In genomic region chr14:50299585-50299984, GRCh38 we compare ENCODE assay signal across 15 cellular contexts. TPM values are rescaled to one million over a fixed set of nuclear protein-coding genes. Genes with fewer than 3 reads are reported as not detected.
DNase-seq lines count a peak whose midpoint lies in the region; ATAC-seq, FAIRE-seq and TF ChIP-seq lines count a peak whose summit lies in the region.
"Had no signal": no experiment of that assay in that cellular context is flagged by ENCODE, and none has a peak within 500 bp of the region (broad histone marks: within the 10 kb centered on the region; RNA-seq: fewer than 3 reads in every experiment).

No MANE protein-coding gene starts in this region.

- ATAC-seq in K562 (no peak), HG03175 (IDR thresholded peaks at IDR 0.05; ENCODE audit: unreplicated experiment) (no peak), GM18502 (IDR thresholded peaks at IDR 0.05; ENCODE audit: poor library complexity, unreplicated experiment) (no peak)
- no peak for ATAC-seq in activated T-cell treated with anti-CD3 and anti-CD28 coated beads, Interleukin-2, amount 50 U/mL, for 4 hours
- ATAC-seq: HCT116 had no signal

- H3K36me3 ChIP-seq in K562 (ENCODE audit: control insufficient read depth, insufficient read depth, low read length), result peaks cover 17% of the 10 kb centered on the region; the same call in 2 of the 3 replicates
- H3K36me3 ChIP-seq in iPS-20b (ENCODE audit: insufficient read depth, low read depth, low read length), result peaks cover 22% of the 10 kb centered on the region

- 100% methylated on average over 1 of the region's 2 CpGs for WGBS in K562 (ENCODE audit: insufficient coverage, low coverage, missing lambda C conversion rate)

- H3K27me3 ChIP-seq in K562 (ENCODE audit: control insufficient read depth in 2 of 2, insufficient read depth in 2 of 2, low read length in 2 of 2) (no peaks in the 10 kb centered on the region), iPS-20b (ENCODE audit: insufficient read depth, low read length) (no peaks in the 10 kb centered on the region)

- BruUV-seq in K562 (replicated peaks; lab: Mats Ljungman, UMichigan), result no TSS peak

- H3K9ac ChIP-seq in K562 (ENCODE audit: insufficient read depth in 1 of 2, low read depth in 2 of 2, low read length in 2 of 2) (no peak overlapping the region), iPS-20b (ENCODE audit: low read depth, low read length) (no peak overlapping the region)

- peaks cover 7% of the 10 kb centered on the region; the same call in 1 of the 3 replicates for H3K79me2 ChIP-seq in K562 (ENCODE audit: control insufficient read depth, insufficient read depth, low read length)

- CTCF ChIA-PET in HEK293T (lab: Yijun Ruan, JAX), result no interaction called here
- CTCF ChIA-PET in K562 (lab: Yijun Ruan, JAX; ENCODE audit: low intra/inter-chr PET ratio), result no interaction called here

- peaks cover 20% of the 10 kb centered on the region for H3K36me3 Mint-ChIP-seq in activated T-cell treated with anti-CD3 and anti-CD28 coated beads, Interleukin-2, amount 50 U/mL, for 4 hours (ENCODE audit: insufficient read depth)

- no peak overlapping the region for H3K4me2 ChIP-seq in K562 (ENCODE audit: insufficient read depth, low read length)

- H3K27ac ChIP-seq in K562 (ENCODE audit: extremely low read depth, low read depth, low read length), result no peak overlapping the region
- H3K27ac ChIP-seq in iPS-20b (ENCODE audit: low read length), result peak overlapping the region; percentile 48
- H3K27ac ChIP-seq: C4-2B had no signal

- no peak for TF ChIP-seq EP300 in K562 (IDR thresholded peaks at IDR 0.05; ENCODE audit: low read length)

- TF ChIP-seq CTCF in K562 (IDR thresholded peaks at IDR 0.05 in 2 of 3, conservative IDR thresholded peaks at IDR 0.05 in 1 of 3; ENCODE audit: insufficient read depth in 2 of 3, low read depth in 1 of 3, low read length in 3 of 3), result no peak

- intact Hi-C loops in K562 (cut with micrococcal nuclease), result no loop called here

- TF ChIP-seq RAD21 in K562 (CRISPR knock-in tag; conservative IDR thresholded peaks at IDR 0.05 in 1 of 2, IDR thresholded peaks at IDR 0.05 in 1 of 2), result no peak

- FAIRE-seq in K562 (lab: Jason Lieb, UNC), result no peak
- FAIRE-seq: H54 had no signal

- POLR2A ChIA-PET in HEK293T (lab: Yijun Ruan, JAX), result no interaction called here
- POLR2A ChIA-PET in K562 (lab: Yijun Ruan, JAX), result no interaction called here

- H4K20me1 ChIP-seq in K562 (replicated peaks; ENCODE audit: control insufficient read depth, insufficient read depth, low read length), result no peaks in the 10 kb centered on the region

- H3K9me3 ChIP-seq in K562 (replicated peaks; ENCODE audit: control insufficient read depth, insufficient read depth, low read depth, low read length), result no peaks in the 10 kb centered on the region
- H3K9me3 ChIP-seq in iPS-20b (ENCODE audit: insufficient read depth, low read depth, low read length), result no peaks in the 10 kb centered on the region; the same call in 1 of the 2 replicates

- no peak for DNase-seq in HEK293T (ENCODE audit: extremely low spot score)
- DNase-seq in K562 (ENCODE audit: extremely low read depth in 1 of 4, low spot score in 3 of 4), result no peak
- no peak for DNase-seq in EL
- no peak for DNase-seq in activated T-cell treated with anti-CD3 and anti-CD28 coated beads, Interleukin-2, amount 50 U/mL, for 4 hours
- DNase-seq: AML-193; CD4-positive, alpha-beta T cell; DMS153; DMS79; GF-D8 had no signal

- no peaks in the 10 kb centered on the region for H3K9me1 ChIP-seq in K562 (ENCODE audit: control insufficient read depth, insufficient read depth, low read length)

- TF ChIP-seq POLR2A in K562 (conservative IDR thresholded peaks at IDR 0.05), result no peak

- no peak overlapping the region for H3K4me3 ChIP-seq in K562
- H3K4me3 ChIP-seq in iPS-20b (ENCODE audit: low read length), result peak overlapping the region; percentile 21; the same call in 1 of the 2 replicates

- H3K27me3 Mint-ChIP-seq in activated T-cell treated with anti-CD3 and anti-CD28 coated beads, Interleukin-2, amount 50 U/mL, for 4 hours (ENCODE audit: low read depth), result no peaks in the 10 kb centered on the region
- H3K27me3 Mint-ChIP-seq: CD4-positive, alpha-beta T cell had no signal

- H3K4me1 Mint-ChIP-seq in activated T-cell treated with anti-CD3 and anti-CD28 coated beads, Interleukin-2, amount 50 U/mL, for 4 hours (ENCODE audit: low read depth), result no peaks in the 10 kb centered on the region

- in situ Hi-C loops in K562 (cut with MboI), result no loop called here

- no peak overlapping the region for H3K4me3 Mint-ChIP-seq in activated T-cell treated with anti-CD3 and anti-CD28 coated beads, Interleukin-2, amount 50 U/mL, for 4 hours
- H3K4me3 Mint-ChIP-seq: CD4-positive, alpha-beta T cell had no signal

- peaks cover 3 to 9% of the 10 kb centered on the region in 2 experiments; a peak in 3 of 5 replicates for H3K4me1 ChIP-seq in K562 (replicated peaks in 1 of 2; ENCODE audit: control insufficient read depth in 2 of 2, insufficient read depth in 2 of 2, low read length in 2 of 2)
- H3K4me1 ChIP-seq in iPS-20b (ENCODE audit: insufficient read depth, low read length), result peaks cover 11% of the 10 kb centered on the region; the same call in 1 of the 2 replicates

- H2AFZ ChIP-seq in K562 (ENCODE audit: low read depth, low read length), result no peak overlapping the region

- H3K9me3 Mint-ChIP-seq in activated T-cell treated with anti-CD3 and anti-CD28 coated beads, Interleukin-2, amount 50 U/mL, for 4 hours, result no peaks in the 10 kb centered on the region
- H3K9me3 Mint-ChIP-seq: CD4-positive, alpha-beta T cell had no signal

TF ChIP-seq in HEK293T, 16 proteins besides CTCF, POLR2A, EP300 and RAD21 (continues in another document):
- peak; percentile 34; the same call in 1 of the 2 replicates for TF ChIP-seq PKNOX1 (IDR thresholded peaks at IDR 0.05)
- no peak for TF ChIP-seq CTBP1 (IDR thresholded peaks at IDR 0.05; ENCODE audit: borderline replicate concordance)

RNA-seq across cellular contexts. Expression of gene L2HGDH, which starts 12.4 kb away (rescaled TPM):
- 11.9 and 17.6 TPM in 2 replicates for total RNA-seq in K562 (2011; cell fraction: chromatin; rRNA removed; ENCODE audit: low replicate concordance)
- 9.2 and 10.3 TPM in 2 replicates for total RNA-seq in K562 (2011; cell fraction: nucleolus; rRNA removed)
- total RNA-seq in K562 (2011; cell fraction: nucleoplasm; rRNA removed), result 9.9 and 15.2 TPM in 2 replicates
- total RNA-seq in K562 (2014; rRNA removed) (14.4 and 16.1 TPM in 2 replicates), K562 (2014; rRNA removed; fragmentation: Illumina TruSeq; extraction: Trizol) (10.5 TPM in 2 replicates), K562 (2015; rRNA removed; fragmentation: Illumina TruSeq; extraction: Trizol) (8.8 and 9.3 TPM in 2 replicates), K562 (2021) (10.3 and 12.7 TPM in 2 replicates)
- polyA plus RNA-seq in K562 (2011; rRNA removed) (9.4 and 11.1 TPM in 2 replicates), K562 (2014; fragmentation: Illumina TruSeq; extraction: Trizol) (10.1 TPM in 2 replicates), K562 (2014; fragmentation: Nextera tagmentation; extraction: Ambion mirVana) (1 to 10 TPM; 1.7 to 2.1 TPM), K562 (2014; rRNA removed) (11.8 and 12.0 TPM in 2 replicates)
- polyA plus RNA-seq in K562 (2011; cell fraction: cytosol; rRNA removed), result 6.2 and 9.2 TPM in 2 replicates
- 5.5 and 7.9 TPM in 2 replicates for polyA plus RNA-seq in K562 (2011; cell fraction: nucleus; rRNA removed)
- 6.1 and 10.2 TPM in 2 replicates for polyA plus RNA-seq in K562 (2012)
- polyA minus RNA-seq in K562 (2011; rRNA and poly(A)+ RNA removed), result 10.3 and 12.6 TPM in 2 replicates
- polyA minus RNA-seq in K562 (2011; cell fraction: cytosol; rRNA and poly(A)+ RNA removed), result 7.9 and 11.0 TPM in 2 replicates
- polyA minus RNA-seq in K562 (2011; cell fraction: nucleus; rRNA and poly(A)+ RNA removed), result 5.4 and 13.8 TPM in 2 replicates
- 10 to 100 TPM in 2 of 3 donors, 1 to 10 TPM in 1; 9.5 to 13.3 (median 12.7) TPM for total RNA-seq in activated T-cell treated with anti-CD3 and anti-CD28 coated beads, Interleukin-2, amount 50 U/mL, for 4 hours

RNA-seq across cellular contexts. Expression of gene DMAC2L, which starts 12.5 kb away (rescaled TPM):
- 14.3 and 15.6 TPM in 2 replicates for total RNA-seq in K562 (2011; cell fraction: chromatin; rRNA removed; ENCODE audit: low replicate concordance)
- total RNA-seq in K562 (2011; cell fraction: nucleolus; rRNA removed), result 9.2 and 9.3 TPM in 2 replicates
- total RNA-seq in K562 (2011; cell fraction: nucleoplasm; rRNA removed), result 10.2 and 21.3 TPM in 2 replicates
- total RNA-seq in K562 (2014; rRNA removed) (3.2 and 4.0 TPM in 2 replicates), K562 (2014; rRNA removed; fragmentation: Illumina TruSeq; extraction: Trizol) (9.3 and 10.4 TPM in 2 replicates), K562 (2015; rRNA removed; fragmentation: Illumina TruSeq; extraction: Trizol) (5.4 and 6.1 TPM in 2 replicates), K562 (2021) (9.2 and 9.9 TPM in 2 replicates)
- polyA plus RNA-seq in K562 (2011; rRNA removed) (14.6 and 15.4 TPM in 2 replicates), K562 (2014; fragmentation: Illumina TruSeq; extraction: Trizol) (6.7 and 6.9 TPM in 2 replicates), K562 (2014; fragmentation: Nextera tagmentation; extraction: Ambion mirVana) (10 to 100 TPM; 37.1 to 37.2 TPM), K562 (2014; rRNA removed) (12.5 and 12.6 TPM in 2 replicates)
- polyA plus RNA-seq in K562 (2011; cell fraction: cytosol; rRNA removed), result 13.6 and 14.3 TPM in 2 replicates
- polyA plus RNA-seq in K562 (2011; cell fraction: nucleus; rRNA removed), result 10.4 and 11.8 TPM in 2 replicates
- polyA plus RNA-seq in K562 (2012), result 9.3 and 11.3 TPM in 2 replicates
- 9.8 and 13.3 TPM in 2 replicates for polyA minus RNA-seq in K562 (2011; rRNA and poly(A)+ RNA removed)
- polyA minus RNA-seq in K562 (2011; cell fraction: cytosol; rRNA and poly(A)+ RNA removed), result 3.3 and 7.7 TPM in 2 replicates
- 7.3 and 8.2 TPM in 2 replicates for polyA minus RNA-seq in K562 (2011; cell fraction: nucleus; rRNA and poly(A)+ RNA removed)
- 10 to 100 TPM; 10.8 to 20.0 (median 17.1) TPM for total RNA-seq in activated T-cell treated with anti-CD3 and anti-CD28 coated beads, Interleukin-2, amount 50 U/mL, for 4 hours
